ENCODE assay signal across 8 cellular contexts in the genomic region with DNA sequence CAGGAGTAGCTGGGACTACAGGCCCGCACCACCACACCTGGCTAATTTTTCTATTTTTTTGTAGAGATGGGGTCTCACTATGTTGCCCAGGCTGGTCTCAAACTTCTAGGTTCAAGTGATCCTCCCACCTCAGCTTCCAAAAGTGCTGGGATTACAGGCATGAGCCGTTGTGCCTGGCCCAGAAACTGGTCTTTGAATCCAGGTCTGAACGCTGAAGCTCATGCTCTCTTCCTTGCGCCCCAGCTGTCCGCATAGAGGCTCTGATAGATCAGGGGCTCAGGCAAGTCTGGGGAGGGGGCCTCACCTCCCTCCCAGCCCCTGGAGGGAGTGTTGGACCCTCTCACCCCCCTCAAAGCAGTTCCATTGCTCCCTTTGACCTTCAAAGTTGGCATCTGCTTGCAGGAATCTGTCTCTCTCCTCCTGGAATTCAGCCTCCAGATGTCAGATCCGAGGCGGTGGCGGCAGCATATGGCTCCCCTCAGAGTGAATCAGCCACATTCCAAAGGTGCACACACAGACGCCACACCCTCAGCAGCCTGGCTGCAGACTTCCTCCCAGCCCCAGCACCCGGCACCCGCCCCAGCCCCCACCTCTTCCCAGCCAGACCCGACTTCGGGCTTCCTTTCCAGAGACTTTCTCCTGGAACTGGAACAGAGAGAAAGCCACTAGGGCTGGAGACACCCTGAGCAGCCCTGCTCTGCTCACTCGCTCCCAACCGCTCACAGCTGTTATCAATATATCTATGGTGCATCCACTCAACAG. TPM values are rescaled to one million over a fixed set of nuclear protein-coding genes. Genes with fewer than 3 reads are reported as not detected.
DNase-seq lines count a peak whose midpoint lies in the region; ATAC-seq and TF ChIP-seq lines count a peak whose summit lies in the region.

No MANE protein-coding gene starts in this region.

- peak overlapping the region; percentile 87 for H3K27ac ChIP-seq in upper lobe of right lung

- H3K4me1 ChIP-seq in upper lobe of right lung = peaks cover 20% of the 10 kb centered on the region

- peak; percentile 98 for ATAC-seq in upper lobe of right lung

- DNase-seq in HuH-7 (ENCODE audit: low spot score) = peak; percentile 62
- DNase-seq in cardiac fibroblast (ENCODE audit: low read depth in 2 of 2) = peak; percentile 92 to 94
- DNase-seq in left kidney (ENCODE audit: low read depth, low spot score) = peak; percentile 90
- DNase-seq in upper lobe of right lung = peak; percentile 93
- no peak for DNase-seq in putamen (ENCODE audit: low spot score)
- DNase-seq in NCI-H2196 treated with DMSO at 0.1 percent for 48 hours (lab: John Stamatoyannopoulos, UW; ENCODE audit: unreplicated experiment) = no peak
- no peak for DNase-seq in NCI-H1417 (lab: John Stamatoyannopoulos, UW)
- DNase-seq in activated naive CD4-positive, alpha-beta T cell (lab: John Stamatoyannopoulos, UW) = no peak

- H3K4me3 ChIP-seq in cardiac fibroblast (replicated peaks in 1 of 2; ENCODE audit: low read depth in 2 of 2, low read length in 2 of 2) = peak overlapping the region in 1 of 2 donors; percentile 10
- H3K4me3 ChIP-seq in upper lobe of right lung = no peak overlapping the region

- intact Hi-C loops in upper lobe of right lung (cut with DNase I) = no loop called here

- H3K27me3 ChIP-seq in upper lobe of right lung = no peaks in the 10 kb centered on the region

- H3K36me3 ChIP-seq in upper lobe of right lung = no peaks in the 10 kb centered on the region

- H3K9me3 ChIP-seq in upper lobe of right lung = no peaks in the 10 kb centered on the region

- TF ChIP-seq CTCF in cardiac fibroblast (IDR thresholded peaks at IDR 0.05; ENCODE audit: low read depth, low read length) = no peak
- no peak for TF ChIP-seq CTCF in upper lobe of right lung (IDR thresholded peaks at IDR 0.05)

RNA-seq across cellular contexts. Expression of a gene that starts 16.9 kb away (rescaled TPM):
- 34.1 TPM for total RNA-seq in upper lobe of right lung

RNA-seq across cellular contexts. Expression of a gene that starts 26.1 kb away (rescaled TPM):
- total RNA-seq in upper lobe of right lung = 9.6 TPM

RNA-seq across cellular contexts. Expression of a gene that starts 52.2 kb away (rescaled TPM):
- 41.2 TPM for total RNA-seq in upper lobe of right lung

RNA-seq across cellular contexts. Expression of a gene that starts 57.1 kb away (rescaled TPM):
- 0.64 TPM for total RNA-seq in upper lobe of right lung

Comparison
In these comparisons a context has a peak if more than half of its experiments do, and no peak if none do; other contexts are left out.
1. DNase-seq: peak in HuH-7 (single experiment), cardiac fibroblast (2 of 2), left kidney (single experiment) and upper lobe of right lung (single experiment); none in putamen (single experiment), NCI-H2196 treated with DMSO at 0.1 percent for 48 hours (single experiment), NCI-H1417 (0 of 3) and activated naive CD4-positive, alpha-beta T cell (0 of 4).